In genomic region chr2:226837787-226838603, GRCh38 we compare ENCODE assay signal across 11 cellular contexts. TPM values are rescaled to one million over a fixed set of nuclear protein-coding genes. Genes with fewer than 3 reads are reported as not detected.
DNase-seq lines count a peak whose midpoint lies in the region; ATAC-seq, FAIRE-seq and TF ChIP-seq lines count a peak whose summit lies in the region.
"Had no signal": no experiment of that assay in that cellular context is flagged by ENCODE, and none has a peak within 500 bp of the region (broad histone marks: within the 10 kb centered on the region; RNA-seq: fewer than 3 reads in every experiment).

No MANE protein-coding gene starts in this region.

- H3K9me3 Mint-ChIP-seq in T-cell (no peaks in the 10 kb centered on the region), endodermal cell (peaks cover 11% of the 10 kb centered on the region)

- peaks cover 17% of the 10 kb centered on the region for H3F3A ChIP-seq in DOHH2 (ENCODE audit: control insufficient read depth, insufficient read depth)

- H3K27me3 ChIP-seq in DOHH2 (ENCODE audit: control insufficient read depth, low read length) (no peaks in the 10 kb centered on the region), fibroblast of lung (ENCODE audit: control insufficient read depth, insufficient read depth, low read length) (no peaks in the 10 kb centered on the region), pancreas (no peaks in the 10 kb centered on the region), endodermal cell (ENCODE audit: control insufficient read depth, insufficient read depth, low read length, poor library complexity, severe bottlenecking) (no peaks in the 10 kb centered on the region)

- FAIRE-seq in pancreas (lab: Jason Lieb, UNC) = no peak
- FAIRE-seq: endometrium, HTR-8/SVneo, islet of Langerhans had no signal

- H3K9ac ChIP-seq in fibroblast of lung (ENCODE audit: insufficient read depth, low read length) = no peak overlapping the region
- no peak overlapping the region for H3K9ac ChIP-seq in endodermal cell (ENCODE audit: extremely low read depth, low read length, poor library complexity, severe bottlenecking)

- H3K27ac Mint-ChIP-seq in T-cell (peak overlapping the region; percentile 99 to 100), endodermal cell (no peak overlapping the region)

- peak overlapping the region; percentile 82 for H3K4me2 ChIP-seq in DOHH2 (ENCODE audit: low read length)
- H3K4me2 ChIP-seq in fibroblast of lung (ENCODE audit: extremely low read depth, insufficient read depth, low read length) = peak overlapping the region; percentile 17

- H3K4me1 ChIP-seq in DOHH2 (ENCODE audit: control insufficient read depth, low read length) = peaks cover 64% of the 10 kb centered on the region
- no peaks in the 10 kb centered on the region for H3K4me1 ChIP-seq in fibroblast of lung (ENCODE audit: control insufficient read depth, extremely low read depth, insufficient read depth, low read length)
- H3K4me1 ChIP-seq in pancreas = peaks cover 10 to 20% (median 16%) of the 10 kb centered on the region in 3 donors
- no peaks in the 10 kb centered on the region for H3K4me1 ChIP-seq in endodermal cell (ENCODE audit: control insufficient read depth, insufficient read depth, low read length)

- H3K36me3 ChIP-seq in DOHH2 (ENCODE audit: control insufficient read depth, low read length) (peaks cover 52% of the 10 kb centered on the region), fibroblast of lung (ENCODE audit: control insufficient read depth, insufficient read depth, low read length) (peaks cover 1% of the 10 kb centered on the region), pancreas (peaks cover 0 to 6% (median 0%) of the 10 kb centered on the region in 3 donors), endodermal cell (ENCODE audit: control insufficient read depth, insufficient read depth, low read length) (no peaks in the 10 kb centered on the region)

- POLR2A ChIA-PET in T-cell (lab: Charles Lee) = no interaction called here

- peak overlapping the region; percentile 86 to 99 (median 96) for H3K4me3 Mint-ChIP-seq in T-cell
- H3K4me3 Mint-ChIP-seq in endodermal cell = no peak overlapping the region

- TF ChIP-seq CTCF in 22Rv1 (IDR thresholded peaks at IDR 0.05) = no peak
- no peak for TF ChIP-seq CTCF in DOHH2 (IDR thresholded peaks at IDR 0.05; ENCODE audit: low read depth, low read length, poor library complexity, severe bottlenecking)
- no peak for TF ChIP-seq CTCF in fibroblast of lung (conservative IDR thresholded peaks at IDR 0.05 in 1 of 2, IDR thresholded peaks at IDR 0.05 in 1 of 2; ENCODE audit: low read depth in 1 of 2, low read length in 2 of 2)
- TF ChIP-seq CTCF in pancreas (IDR thresholded peaks at IDR 0.05) = no peak
- TF ChIP-seq CTCF in endodermal cell (conservative IDR thresholded peaks at IDR 0.05) = no peak

- no peaks in the 10 kb centered on the region for H4K20me1 ChIP-seq in DOHH2 (ENCODE audit: control insufficient read depth, insufficient read depth, low read depth, low read length)
- H4K20me1 ChIP-seq in fibroblast of lung (ENCODE audit: control insufficient read depth, extremely low read depth, insufficient read depth, low read length) = no peaks in the 10 kb centered on the region

- CTCF ChIA-PET in T-cell (lab: Charles Lee) = interaction anchor here in 1 of 2 donors (0.6 to 3.3 kb wide), 4 partner anchors 35 to 149 kb away, joined by 3 to 33 read pairs (median 6); no protein-coding TSS in a partner anchor

- H3K4me1 Mint-ChIP-seq in T-cell = peaks cover 77 to 82% (median 80%) of the 10 kb centered on the region in 3 donors
- H3K4me1 Mint-ChIP-seq in endodermal cell = peaks cover 14% of the 10 kb centered on the region

- peak in 1 of 34 experiments; percentile 5 for DNase-seq in T-cell
- DNase-seq in fibroblast of lung (ENCODE audit: low read depth in 2 of 2) = no peak
- no peak for DNase-seq in pancreas
- DNase-seq in endodermal cell = no peak
- no peak for DNase-seq in inferior parietal cortex (ENCODE audit: extremely low spot score)
- no peak for DNase-seq in HCEC 1CT

- H3K36me3 Mint-ChIP-seq in T-cell (peaks cover 8% of the 10 kb centered on the region), endodermal cell (ENCODE audit: low read depth) (peaks cover 22% of the 10 kb centered on the region)

- peaks cover 64% of the 10 kb centered on the region for H3K79me2 ChIP-seq in DOHH2 (ENCODE audit: control insufficient read depth, low read length)
- H3K79me2 ChIP-seq in fibroblast of lung (ENCODE audit: control insufficient read depth, insufficient read depth, low read length) = peaks cover 12% of the 10 kb centered on the region

- intact Hi-C loops in pancreas (cut with DNase I) = no loop called here

- peaks cover 22% of the 10 kb centered on the region for H3K9me3 ChIP-seq in DOHH2 (ENCODE audit: control insufficient read depth, insufficient read depth, low read length)
- no peaks in the 10 kb centered on the region for H3K9me3 ChIP-seq in fibroblast of lung (ENCODE audit: control insufficient read depth, insufficient read depth, low read depth, low read length)
- no peaks in the 10 kb centered on the region for H3K9me3 ChIP-seq in pancreas
- peaks cover 10% of the 10 kb centered on the region for H3K9me3 ChIP-seq in endodermal cell (ENCODE audit: control insufficient read depth, low read length)

- 59 to 61% methylated on average over 12 of the region's 12 CpGs for WGBS in pancreas, 2 donors
- 96 to 100% methylated on average over 6 to 12 of the region's 12 CpGs for WGBS in endodermal cell (ENCODE audit: insufficient coverage in 1 of 2, insufficient read length in 1 of 2), 2 experiments

- H3K4me3 ChIP-seq in DOHH2 (ENCODE audit: low read length) (peak overlapping the region; percentile 80), fibroblast of lung (replicated peaks in 1 of 4; ENCODE audit: control extremely low read depth in 1 of 4, insufficient read depth in 1 of 4, low read depth in 3 of 4, low read length in 4 of 4) (no peak overlapping the region), pancreas (no peak overlapping the region), endodermal cell (ENCODE audit: low read length) (no peak overlapping the region)

- no peaks in the 10 kb centered on the region for H3K9me2 ChIP-seq in DOHH2 (replicated peaks; ENCODE audit: control insufficient read depth, low read length)

- H2AFZ ChIP-seq in fibroblast of lung (ENCODE audit: low read length) = no peak overlapping the region

- peak overlapping the region; percentile 95 for H3K27ac ChIP-seq in 22Rv1
- peak overlapping the region; percentile 90 for H3K27ac ChIP-seq in DOHH2 (ENCODE audit: low read depth, low read length)
- H3K27ac ChIP-seq in fibroblast of lung (ENCODE audit: insufficient read depth, low read length) = no peak overlapping the region
- no peak overlapping the region for H3K27ac ChIP-seq in pancreas
- H3K27ac ChIP-seq in endodermal cell (ENCODE audit: low read depth, low read length) = no peak overlapping the region

- H3K27me3 Mint-ChIP-seq in T-cell (no peaks in the 10 kb centered on the region), endodermal cell (ENCODE audit: insufficient read depth) (peaks cover 5% of the 10 kb centered on the region)

- ATAC-seq in T-cell (replicated peaks in 1 of 4) (no peak), pancreas (no peak)

RNA-seq across cellular contexts. Expression of gene RHBDD1, which starts 2.1 kb away (rescaled TPM):
- total RNA-seq in T-cell = 10 to 100 TPM; 41.0 to 53.2 (median 47.8) TPM
- 39.8 and 85.4 TPM in 2 replicates for total RNA-seq in fibroblast of lung
- polyA plus RNA-seq in fibroblast of lung = 28.4 and 31.5 TPM in 2 replicates
- polyA plus RNA-seq in fibroblast of lung (2012) = 16.6 and 18.1 TPM in 2 replicates
- polyA minus RNA-seq in fibroblast of lung (ENCODE audit: low replicate concordance) = 36.1 and 53.4 TPM in 2 replicates
- 10 to 100 TPM; 18.2 to 28.9 (median 22.9) TPM for total RNA-seq in pancreas
- 1 to 10 TPM; 3.5 to 4.0 TPM for polyA plus RNA-seq in pancreas
- total RNA-seq in endodermal cell = 10 to 100 TPM; 35.2 to 46.2 TPM
- polyA plus RNA-seq in endodermal cell (2013, experiment 1 of 2) = 24.5 TPM
- polyA plus RNA-seq in endodermal cell (2013, experiment 2 of 2) = 19.1 TPM

RNA-seq across cellular contexts. Expression of gene IRS1, which starts 38.4 kb away (rescaled TPM):
- total RNA-seq in T-cell (1 to 10 TPM; 3.7 to 8.7 (median 6.7) TPM), fibroblast of lung (18.7 and 29.1 TPM in 2 replicates), pancreas (10 to 100 TPM in 1 of 6 donors, 1 to 10 TPM in 5; 4.4 to 12.7 (median 5.9) TPM), endodermal cell (10 to 100 TPM; 16.2 to 16.6 TPM)
- polyA plus RNA-seq in fibroblast of lung (14.3 and 24.0 TPM in 2 replicates), pancreas (1 to 10 TPM; 3.2 to 4.0 TPM)
- 21.3 and 33.3 TPM in 2 replicates for polyA plus RNA-seq in fibroblast of lung (2012)
- 40.7 and 72.5 TPM in 2 replicates for polyA minus RNA-seq in fibroblast of lung (ENCODE audit: low replicate concordance)
- 17.0 TPM for polyA plus RNA-seq in endodermal cell (2013, experiment 1 of 2)
- polyA plus RNA-seq in endodermal cell (2013, experiment 2 of 2) = 15.8 TPM

Comparison
In these comparisons a context has a peak if more than half of its experiments do, and no peak if none do; other contexts are left out.
1. H3K27ac ChIP-seq: peak in 22Rv1 (single experiment) and DOHH2 (single experiment); none in fibroblast of lung (single experiment), pancreas (0 of 4) and endodermal cell (single experiment).